In the genomic region with DNA sequence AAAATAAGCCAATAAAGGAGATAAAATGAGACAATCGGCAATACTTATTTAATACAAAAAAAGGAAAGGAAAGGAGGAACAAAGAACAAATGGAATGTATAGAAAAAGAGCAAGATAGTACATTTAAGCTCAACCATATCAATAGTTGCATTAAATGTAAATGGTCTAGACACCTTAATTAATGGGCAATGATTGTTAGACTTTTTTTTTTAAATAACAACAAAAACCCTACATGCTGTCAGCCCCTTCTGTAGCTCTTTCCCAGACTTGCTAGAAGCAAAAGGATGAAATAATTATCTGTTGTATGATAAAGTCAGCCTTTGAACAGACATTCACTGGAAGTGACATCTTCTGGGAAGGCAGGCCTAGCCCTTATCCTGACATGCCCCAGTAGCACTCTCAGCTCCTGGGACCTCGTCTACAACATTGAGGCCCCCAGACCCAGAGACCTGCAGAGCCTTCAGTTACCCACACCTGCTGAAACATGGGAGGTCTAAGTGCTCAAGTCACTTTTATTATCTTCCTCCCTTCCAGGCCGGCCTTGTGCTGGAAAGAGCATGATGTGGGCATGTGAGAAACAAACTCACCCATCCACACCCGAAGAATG, we compare ENCODE assay signal across 1 cellular context.
A peak's percentile ranks its signal among the peaks of the same experiment; 100 is the strongest.
TF ChIP-seq lines count a peak whose summit lies in the region.

No MANE protein-coding gene starts in this region.

TF ChIP-seq in HEK293, 187 proteins besides CTCF, POLR2A, EP300 and RAD21:
- TF ChIP-seq SETDB1 (IDR thresholded peaks at IDR 0.05; ENCODE audit: insufficient read length, low read length), result peak; percentile 65
- TF ChIP-seq REPIN1 (tag by site-specific recombination; IDR thresholded peaks at IDR 0.05; ENCODE audit: low read depth), result no peak
